ENCODE assay signal across 8 cellular contexts in the genomic region with DNA sequence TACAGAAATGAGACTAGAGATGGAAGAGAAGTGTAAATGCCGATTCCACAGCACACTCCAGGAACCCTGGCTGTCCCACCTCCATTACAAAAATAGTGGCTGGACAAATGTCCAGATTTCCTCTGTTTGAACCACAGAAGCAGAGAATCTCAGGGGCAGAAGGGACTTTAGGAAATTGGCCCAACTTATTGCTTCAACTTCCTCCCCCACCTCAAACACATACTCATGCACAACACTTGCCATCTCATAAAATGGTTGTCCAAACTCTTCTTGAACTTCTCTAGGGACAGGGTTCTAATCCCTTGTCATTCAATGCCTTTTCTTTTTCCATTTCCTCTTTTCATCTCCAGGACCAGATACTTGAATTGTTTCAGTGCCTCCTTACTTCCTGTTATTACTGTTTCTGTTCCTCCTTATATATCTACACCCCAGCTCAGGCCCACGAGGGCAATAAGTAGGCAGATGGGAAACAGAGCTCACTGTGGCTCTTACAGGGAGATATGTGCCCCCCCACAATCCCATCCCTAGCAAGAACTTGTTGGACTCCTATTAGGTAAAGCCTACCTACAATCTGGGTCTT. TPM values are rescaled to one million over a fixed set of nuclear protein-coding genes. Genes with fewer than 3 reads are reported as not detected.
A peak's percentile ranks its signal among the peaks of the same experiment; 100 is the strongest.
DNase-seq lines count a peak whose midpoint lies in the region; ATAC-seq and TF ChIP-seq lines count a peak whose summit lies in the region.

No MANE protein-coding gene starts in this region.

- no peak for TF ChIP-seq CTCF in GM13977 (IDR thresholded peaks at IDR 0.05; ENCODE audit: extremely low read depth, insufficient read depth, missing control alignments)
- no peak for TF ChIP-seq CTCF in foreskin fibroblast (IDR thresholded peaks at IDR 0.05; ENCODE audit: low read depth, low read length)

- H3K4me3 ChIP-seq in foreskin fibroblast (ENCODE audit: low read depth in 1 of 2, low read length in 2 of 2), result no peak overlapping the region

- H3K27ac Mint-ChIP-seq in T-helper 17 cell, result peak overlapping the region; percentile 95

- in situ Hi-C loops in GM13977 (cut with MboI; ENCODE audit: low pct_unique_long_range_greater_than_20kb, low sequenced_read_pairs, unreplicated experiment), result loop anchor here (25.0 kb wide), 1 partner anchor 526 kb away; a partner anchor contains a TSS

- H3K9me3 ChIP-seq in T-helper 17 cell (ENCODE audit: control insufficient read depth, low read length, poor library complexity, severe bottlenecking), result no peaks in the 10 kb centered on the region

- peak overlapping the region; percentile 93 for H3K4me3 Mint-ChIP-seq in T-helper 17 cell

- DNase-seq in T-helper 17 cell (no peak), left colon (no peak), GM13977 (ENCODE audit: low spot score) (no peak), NCI-H446 treated with DMSO at 0.1 percent for 48 hours (lab: John Stamatoyannopoulos, UW) (no peak), foreskin fibroblast (no peak), NCI-H69 (lab: John Stamatoyannopoulos, UW) (no peak)

- intact Hi-C loops in left colon (cut with DNase I, micrococcal nuclease), result no loop called here

- H3K27me3 Mint-ChIP-seq in T-helper 17 cell, result no peaks in the 10 kb centered on the region

- H3K4me1 Mint-ChIP-seq in T-helper 17 cell, result peaks cover 65% of the 10 kb centered on the region

- ATAC-seq in GM18907 (IDR thresholded peaks at IDR 0.05; ENCODE audit: unreplicated experiment) (peak; percentile 21), HG02943 (IDR thresholded peaks at IDR 0.05; ENCODE audit: low read depth, unreplicated experiment) (peak; percentile 27), T-helper 17 cell (peak; percentile 7), left colon (peak; percentile 25)

- H3K36me3 Mint-ChIP-seq in T-helper 17 cell (ENCODE audit: low read depth), result no peaks in the 10 kb centered on the region

RNA-seq across cellular contexts. Expression of a gene that starts 8.5 kb away (rescaled TPM):
- 10 to 100 TPM; 43.7 to 49.2 TPM for total RNA-seq in T-helper 17 cell
- 10 to 100 TPM; 29.7 TPM for total RNA-seq in left colon

RNA-seq across cellular contexts. Expression of a gene that starts 13.0 kb away (rescaled TPM):
- total RNA-seq in T-helper 17 cell (under 1 TPM; 0.31 to 0.77 TPM), left colon (1 to 10 TPM; 1.0 to 3.3 TPM)

RNA-seq across cellular contexts. Expression of a gene that starts 16.3 kb away (rescaled TPM):
- total RNA-seq in T-helper 17 cell (10 to 100 TPM; 57.1 to 58.5 TPM), left colon (100 to 1,000 TPM; 154 to 188 TPM)

RNA-seq across cellular contexts. Expression of a gene that starts 19.6 kb away (rescaled TPM):
- total RNA-seq in T-helper 17 cell (10 to 100 TPM; 40.4 to 43.7 TPM), left colon (10 to 100 TPM; 11.7 to 12.4 TPM)

RNA-seq across cellular contexts. Expression of a gene that starts 26.5 kb away (rescaled TPM):
- total RNA-seq in T-helper 17 cell, result 10 to 100 TPM; 35.9 to 37.0 TPM
- total RNA-seq in left colon, result 10 to 100 TPM; 19.7 to 24.0 TPM
